Comparison of ENCODE assay signal across 10 cellular contexts in the genomic region with DNA sequence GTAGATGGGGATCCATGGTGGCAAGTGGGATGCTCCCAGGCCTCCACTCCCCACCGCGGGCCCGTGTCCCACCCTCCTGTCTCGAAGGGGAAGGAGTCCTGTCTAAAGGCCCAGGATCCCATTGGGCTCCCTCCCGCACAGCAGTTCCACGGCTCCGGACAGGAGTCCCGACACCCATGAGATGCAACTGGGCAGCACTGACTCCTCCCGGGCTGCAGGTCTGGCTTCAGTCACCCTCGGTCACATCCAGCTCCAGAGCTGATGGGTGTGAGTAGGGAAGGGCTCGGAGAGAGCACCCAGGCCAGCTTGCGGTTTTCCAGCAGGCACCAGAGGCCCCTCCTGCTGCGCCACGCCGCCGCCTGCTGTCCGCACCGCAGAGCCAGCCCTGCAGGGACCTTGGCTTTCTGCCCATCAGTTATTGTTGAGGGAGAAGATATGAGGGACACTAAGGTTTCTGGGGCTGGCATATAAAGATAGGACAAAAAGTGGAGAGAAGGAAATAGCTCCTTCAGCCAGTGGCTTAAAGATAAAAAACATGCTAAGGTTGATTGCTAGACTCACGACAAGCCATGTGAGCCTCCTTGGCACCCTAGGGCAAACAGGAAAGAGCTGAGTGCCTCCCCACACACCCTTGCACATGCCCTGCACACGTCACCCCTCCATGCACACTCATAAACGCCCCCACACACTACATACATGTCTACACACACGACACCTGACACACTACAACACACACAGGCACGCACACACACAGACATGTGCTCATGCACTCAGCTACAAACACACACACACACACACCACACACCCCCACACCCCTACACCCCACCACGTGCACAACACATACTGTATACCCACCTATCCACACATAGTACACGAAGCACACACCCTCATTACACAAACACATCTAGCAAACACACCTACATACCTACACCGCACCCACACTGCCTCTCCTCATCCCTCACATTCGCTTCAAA.
DNase-seq lines count a peak whose midpoint lies in the region; ATAC-seq and TF ChIP-seq lines count a peak whose summit lies in the region.
"Had no signal": no experiment of that assay in that cellular context is flagged by ENCODE, and none has a peak within 500 bp of the region (broad histone marks: within the 10 kb centered on the region; RNA-seq: fewer than 3 reads in every experiment).

No MANE protein-coding gene starts in this region.

- H3K27me3 ChIP-seq in muscle layer of colon (ENCODE audit: control insufficient read depth in 1 of 2, insufficient read depth in 2 of 2, low read length in 2 of 2): peaks cover 0 to 6% of the 10 kb centered on the region in 2 donors

- TF ChIP-seq CTCF in GM12873 (IDR thresholded peaks at IDR 0.05; ENCODE audit: insufficient read depth, low read depth, low read length, missing control alignments) (peak; percentile 12), choroid plexus epithelial cell (conservative IDR thresholded peaks at IDR 0.05; ENCODE audit: low read depth, low read length) (peak; percentile 10)

- peak overlapping the region; percentile 27 for H3K9ac ChIP-seq in muscle layer of colon (ENCODE audit: low read length)

- no peaks in the 10 kb centered on the region for H3K9me3 ChIP-seq in muscle layer of colon (ENCODE audit: low read length)
- H3K9me3 ChIP-seq: tibial artery had no signal

- H3K27ac ChIP-seq in muscle layer of colon (ENCODE audit: low read depth, low read length): no peak overlapping the region
- H3K27ac ChIP-seq: RWPE1, tibial artery had no signal

- no peak for ATAC-seq in GM19023 (IDR thresholded peaks at IDR 0.05; ENCODE audit: unreplicated experiment)
- no peak for ATAC-seq in HG02759 (IDR thresholded peaks at IDR 0.05; ENCODE audit: unreplicated experiment)
- no peak for ATAC-seq in GM18858 (IDR thresholded peaks at IDR 0.05; ENCODE audit: unreplicated experiment)

- DNase-seq in NCI-H146 treated with DMSO at 0.1 percent for 48 hours (lab: John Stamatoyannopoulos, UW; ENCODE audit: unreplicated experiment): peak; percentile 30
- DNase-seq in choroid plexus epithelial cell (ENCODE audit: low read depth): peak; percentile 4
- no peak for DNase-seq in cerebellar nuclear complex (lab: John Stamatoyannopoulos, UW)

- peaks cover 11% of the 10 kb centered on the region for H3K4me1 ChIP-seq in muscle layer of colon (ENCODE audit: insufficient read depth, low read length)

- no peaks in the 10 kb centered on the region for H3K36me3 ChIP-seq in muscle layer of colon (ENCODE audit: insufficient read depth, low read length)
- H3K36me3 ChIP-seq: tibial artery had no signal

- no peak overlapping the region for H3K4me3 ChIP-seq in choroid plexus epithelial cell (ENCODE audit: low read depth, low read length)
- no peak overlapping the region for H3K4me3 ChIP-seq in muscle layer of colon (ENCODE audit: low read depth in 1 of 2, low read length in 2 of 2)
- H3K4me3 ChIP-seq: tibial artery had no signal

Comparison
In these comparisons a context has a peak if more than half of its experiments do, and no peak if none do; other contexts are left out.
1. DNase-seq: peak in NCI-H146 treated with DMSO at 0.1 percent for 48 hours (single experiment) and choroid plexus epithelial cell (single experiment); none in cerebellar nuclear complex (0 of 2).